In genomic region chr9:121636411-121636865, GRCh38 we compare ENCODE assay signal across 10 cellular contexts. TPM values are rescaled to one million over a fixed set of nuclear protein-coding genes. Genes with fewer than 3 reads are reported as not detected.
DNase-seq lines count a peak whose midpoint lies in the region; ATAC-seq, FAIRE-seq and TF ChIP-seq lines count a peak whose summit lies in the region.
"Had no signal": no experiment of that assay in that cellular context is flagged by ENCODE, and none has a peak within 500 bp of the region (broad histone marks: within the 10 kb centered on the region; RNA-seq: fewer than 3 reads in every experiment).

No MANE protein-coding gene starts in this region.

- H3K36me3 ChIP-seq in MG63 = no peaks in the 10 kb centered on the region
- H3K36me3 ChIP-seq in endothelial cell of umbilical vein (ENCODE audit: control insufficient read depth in 2 of 2, extremely low read depth in 1 of 2, insufficient read depth in 2 of 2, low read length in 2 of 2) = no peaks in the 10 kb centered on the region
- no peaks in the 10 kb centered on the region for H3K36me3 ChIP-seq in suprapubic skin

- no peak for TF ChIP-seq EP300 in suprapubic skin (IDR thresholded peaks at IDR 0.05)

- ATAC-seq in GM21529 (IDR thresholded peaks at IDR 0.05; ENCODE audit: unreplicated experiment) = no peak
- ATAC-seq: activated T-helper 17 cell treated with anti-CD3 and anti-CD28 coated beads, Interleukin-2, amount 50 U/mL, for 72 hours had no signal

- H3K79me2 ChIP-seq in endothelial cell of umbilical vein (ENCODE audit: control insufficient read depth, insufficient read depth, low read length) = no peaks in the 10 kb centered on the region

- no peaks in the 10 kb centered on the region for H3K27me3 ChIP-seq in MG63
- H3K27me3 ChIP-seq in endothelial cell of umbilical vein (ENCODE audit: control insufficient read depth in 2 of 2, insufficient read depth in 2 of 2, low read length in 2 of 2) = no peaks in the 10 kb centered on the region
- H3K27me3 ChIP-seq in suprapubic skin = no peaks in the 10 kb centered on the region

- no peak for TF ChIP-seq CTCF in endothelial cell of umbilical vein (IDR thresholded peaks at IDR 0.05; ENCODE audit: extremely low read depth in 1 of 2, insufficient read depth in 1 of 2, low read depth in 1 of 2, low read length in 2 of 2)
- no peak for TF ChIP-seq CTCF in suprapubic skin (IDR thresholded peaks at IDR 0.05)

- FAIRE-seq in endothelial cell of umbilical vein (lab: Jason Lieb, UNC) = peak; percentile 85
- FAIRE-seq: kidney, small intestine had no signal

- POLR2A ChIA-PET in endothelial cell of umbilical vein (lab: Charles Lee) = no interaction called here

- H3K27ac ChIP-seq in endothelial cell of umbilical vein (ENCODE audit: insufficient read depth, low read depth, low read length) (no peak overlapping the region), suprapubic skin (peak overlapping the region; percentile 31)

- no peaks in the 10 kb centered on the region for H3K9me1 ChIP-seq in endothelial cell of umbilical vein (replicated peaks; ENCODE audit: control insufficient read depth, extremely low read depth, insufficient read depth, low read length)

- WGBS in suprapubic skin = 19% methylated on average over 10 of the region's 11 CpGs

- DNase-seq in MG63 (peak; percentile 52), endothelial cell of umbilical vein (ENCODE audit: low read depth, low spot score) (peak; percentile 65), left kidney (ENCODE audit: low read depth, low spot score) (peak; percentile 72), suprapubic skin (ENCODE audit: low spot score in 2 of 2) (no peak), SW480 (ENCODE audit: low spot score) (no peak), NCI-H187 treated with DMSO at 0.1 percent for 48 hours (lab: John Stamatoyannopoulos, UW) (no peak)
- DNase-seq: kidney, small intestine had no signal

- H2AFZ ChIP-seq in endothelial cell of umbilical vein (ENCODE audit: low read depth, low read length) = peak overlapping the region; percentile 11

- BruUV-seq in endothelial cell of umbilical vein (replicated peaks; lab: Mats Ljungman, UMichigan) = no TSS peak

- TF ChIP-seq POLR2A in endothelial cell of umbilical vein (IDR thresholded peaks at IDR 0.05; ENCODE audit: low read depth, low read length) (no peak), suprapubic skin (IDR thresholded peaks at IDR 0.05) (no peak)

- H3K9me3 ChIP-seq in MG63 (peaks cover 2% of the 10 kb centered on the region; the same call in 1 of the 2 replicates), endothelial cell of umbilical vein (replicated peaks; ENCODE audit: control insufficient read depth, insufficient read depth, low read length) (no peaks in the 10 kb centered on the region), suprapubic skin (no peaks in the 10 kb centered on the region)

- no peak overlapping the region for H3K4me2 ChIP-seq in endothelial cell of umbilical vein (ENCODE audit: insufficient read depth, low read length)

- intact Hi-C loops in endothelial cell of umbilical vein (cut with micrococcal nuclease) = loop anchor here (1.0 kb wide), 1 partner anchor 86 kb away; no protein-coding TSS in a partner anchor

- H4K20me1 ChIP-seq in endothelial cell of umbilical vein (replicated peaks; ENCODE audit: control insufficient read depth, extremely low read depth, insufficient read depth, low read length) = no peaks in the 10 kb centered on the region

- CTCF ChIA-PET in endothelial cell of umbilical vein (lab: Charles Lee) = interaction anchor here (1.0 to 8.2 kb wide), 8 partner anchors 8 to 90 kb away, joined by 3 to 143 read pairs (median 6); no protein-coding TSS in a partner anchor

- dilution Hi-C loops in endothelial cell of umbilical vein (cut with MboI; ENCODE audit: extremely low pct_ligation_motif_present, low sequenced_read_pairs) = no loop called here

- H3K9ac ChIP-seq in endothelial cell of umbilical vein (replicated peaks; ENCODE audit: extremely low read depth, insufficient read depth, low read length) = no peak overlapping the region

- H3K4me3 ChIP-seq in MG63 = no peak overlapping the region
- H3K4me3 ChIP-seq in endothelial cell of umbilical vein (replicated peaks in 1 of 3; ENCODE audit: insufficient read depth in 1 of 3, low read depth in 1 of 3, low read length in 3 of 3) = no peak overlapping the region
- H3K4me3 ChIP-seq in suprapubic skin = no peak overlapping the region

- H3K4me1 ChIP-seq in endothelial cell of umbilical vein (ENCODE audit: control insufficient read depth, extremely low read depth, insufficient read depth, low read length) (peaks cover 17% of the 10 kb centered on the region), suprapubic skin (peaks cover 47% of the 10 kb centered on the region)

TF ChIP-seq in endothelial cell of umbilical vein, 7 proteins besides CTCF, POLR2A, EP300 and RAD21:
- TF ChIP-seq FOS (IDR thresholded peaks at IDR 0.05; ENCODE audit: borderline replicate concordance, insufficient read depth, low read length) (no peak), GATA2 (IDR thresholded peaks at IDR 0.05; ENCODE audit: insufficient read depth, insufficient read length, low read depth, low read length) (no peak)

RNA-seq across cellular contexts. Expression of gene DAB2IP, which starts 15.0 kb away (rescaled TPM):
- 6.8 and 7.3 TPM in 2 replicates for total RNA-seq in MG63 (2014; rRNA removed; shearing (Covaris generic); ENCODE audit: low replicate concordance)
- total RNA-seq in endothelial cell of umbilical vein = 48.4 and 53.6 TPM in 2 replicates
- 29.2 and 29.9 TPM in 2 replicates for polyA plus RNA-seq in endothelial cell of umbilical vein
- 30.3 and 32.7 TPM in 2 replicates for polyA plus RNA-seq in endothelial cell of umbilical vein (2011; cell fraction: cytosol; rRNA removed)
- polyA plus RNA-seq in endothelial cell of umbilical vein (2011; cell fraction: nucleus; rRNA removed) = 51.8 and 52.0 TPM in 2 replicates
- 26.9 and 27.1 TPM in 2 replicates for polyA plus RNA-seq in endothelial cell of umbilical vein (2012)
- 67.5 and 90.9 TPM in 2 replicates for polyA minus RNA-seq in endothelial cell of umbilical vein
- polyA minus RNA-seq in endothelial cell of umbilical vein (2011; cell fraction: cytosol; rRNA and poly(A)+ RNA removed) = 12.8 TPM
- polyA minus RNA-seq in endothelial cell of umbilical vein (2011; cell fraction: nucleus; rRNA and poly(A)+ RNA removed) = 33.9 and 35.2 TPM in 2 replicates
- 10 to 100 TPM; 47.6 to 55.6 (median 50.3) TPM for total RNA-seq in suprapubic skin

Comparison
In these comparisons a context has a peak if more than half of its experiments do, and no peak if none do; other contexts are left out.
1. DNase-seq: peak in MG63 (single experiment), endothelial cell of umbilical vein (single experiment) and left kidney (single experiment); none in suprapubic skin (0 of 2), SW480 (single experiment) and NCI-H187 treated with DMSO at 0.1 percent for 48 hours (single experiment).